8 cellular contexts compared by ENCODE assay signal in genomic region chr3:47283193-47283537, GRCh38. TPM values are rescaled to one million over a fixed set of nuclear protein-coding genes. Genes with fewer than 3 reads are reported as not detected.
DNase-seq lines count a peak whose midpoint lies in the region; ATAC-seq and TF ChIP-seq lines count a peak whose summit lies in the region.

No MANE protein-coding gene starts in this region.

- intact Hi-C loops in esophagus squamous epithelium (cut with DNase I) = no loop called here

- H3K9me3 Mint-ChIP-seq in WTC11 = no peaks in the 10 kb centered on the region

- WGBS in esophagus squamous epithelium, 2 donors = 0 to 4% methylated on average over 9 to 10 of the region's 10 CpGs

- TF ChIP-seq CTCF in HEK293 (tag by site-specific recombination; IDR thresholded peaks at IDR 0.05) = no peak
- TF ChIP-seq CTCF in WTC11 (IDR thresholded peaks at IDR 0.05) = no peak
- no peak for TF ChIP-seq CTCF in esophagus squamous epithelium (IDR thresholded peaks at IDR 0.05)

- peak overlapping the region; percentile 85 for H2AFZ ChIP-seq in neuron (ENCODE audit: low read depth, low read length)

- peak overlapping the region; percentile 100; the same call in 1 of the 2 replicates for H3K27ac Mint-ChIP-seq in WTC11

- peaks cover 0 to 68% (median 14%) of the 10 kb centered on the region in 11 experiments; a peak in 11 of 22 replicates for H4K20me1 ChIP-seq in BLaER1 treated with 17β-estradiol and CSF1 and Interleukin-3, amounts not matched to agents 10 nM and 100 nM

- peak overlapping the region; percentile 84 to 95 (median 91) for H3K9ac ChIP-seq in BLaER1 treated with 17β-estradiol and CSF1 and Interleukin-3, amounts not matched to agents 10 nM and 100 nM

- H3K4me3 ChIP-seq in BLaER1 treated with 17β-estradiol and CSF1 and Interleukin-3, amounts not matched to agents 10 nM and 100 nM = peak overlapping the region; percentile 71 to 96 (median 81)
- peak overlapping the region; percentile 89 for H3K4me3 ChIP-seq in HEK293 (ENCODE audit: low read depth, low read length)
- H3K4me3 ChIP-seq in esophagus squamous epithelium = peak overlapping the region; percentile 74 to 97 (median 90)
- H3K4me3 ChIP-seq in neuron (ENCODE audit: low read length) = peak overlapping the region; percentile 94

- H3K4me2 ChIP-seq in BLaER1 treated with 17β-estradiol and CSF1 and Interleukin-3, amounts not matched to agents 10 nM and 100 nM = peak overlapping the region; percentile 87 to 97 (median 95)

- no peak for TF ChIP-seq POLR2A in esophagus squamous epithelium (IDR thresholded peaks at IDR 0.05)

- POLR2A ChIA-PET in HEK293 (lab: Yijun Ruan, JAX) = interaction anchor here (1.0 kb wide), 2 partner anchors 8 to 174 kb away, joined by 4 to 5 read pairs; no protein-coding TSS in a partner anchor
- POLR2A ChIA-PET in WTC11 (lab: Charles Lee) = no interaction called here

- no peaks in the 10 kb centered on the region for H3K27me3 ChIP-seq in BLaER1 treated with 17β-estradiol and CSF1 and Interleukin-3, amounts not matched to agents 10 nM and 100 nM
- H3K27me3 ChIP-seq in esophagus squamous epithelium (no peaks in the 10 kb centered on the region), neuron (ENCODE audit: insufficient read depth, low read length) (no peaks in the 10 kb centered on the region)

- peaks cover 0 to 3% (median 0%) of the 10 kb centered on the region in 11 experiments; a peak in 1 of 22 replicates for H3K9me3 ChIP-seq in BLaER1 treated with 17β-estradiol and CSF1 and Interleukin-3, amounts not matched to agents 10 nM and 100 nM (replicated peaks in 1 of 11)
- no peaks in the 10 kb centered on the region for H3K9me3 ChIP-seq in HEK293 (ENCODE audit: control insufficient read depth, insufficient read depth, low read depth, low read length)
- no peaks in the 10 kb centered on the region for H3K9me3 ChIP-seq in esophagus squamous epithelium
- H3K9me3 ChIP-seq in neuron (ENCODE audit: low read length) = peaks cover 4% of the 10 kb centered on the region

- H3K4me3 Mint-ChIP-seq in WTC11 = peak overlapping the region; percentile 100

- 0 out of 2 replicates have a peak, but pooled peaks have one; percentile 3 for ATAC-seq in WTC11

- DNase-seq in WTC11 (ENCODE audit: low spot score) (no peak), esophagus squamous epithelium (lab: John Stamatoyannopoulos, UW) (no peak), NCI-H226 (no peak), NCI-H1048 (lab: John Stamatoyannopoulos, UW) (no peak), NCI-H446 (lab: John Stamatoyannopoulos, UW) (no peak)

- peak overlapping the region; percentile 87 to 99 (median 94) for H3K27ac ChIP-seq in BLaER1 treated with 17β-estradiol and CSF1 and Interleukin-3, amounts not matched to agents 10 nM and 100 nM
- H3K27ac ChIP-seq in HEK293 (ENCODE audit: extremely low read depth, low read depth, low read length) = peak overlapping the region; percentile 6
- peak overlapping the region; percentile 92 to 95 (median 94) for H3K27ac ChIP-seq in esophagus squamous epithelium

- peaks cover under 1% of the 10 kb centered on the region; the same call in 1 of the 2 replicates for H3K36me3 Mint-ChIP-seq in WTC11

- peaks cover 12 to 40% (median 27%) of the 10 kb centered on the region in 11 experiments; a peak in 21 of 22 replicates for H3K36me3 ChIP-seq in BLaER1 treated with 17β-estradiol and CSF1 and Interleukin-3, amounts not matched to agents 10 nM and 100 nM
- H3K36me3 ChIP-seq in HEK293 (ENCODE audit: control insufficient read depth in 2 of 2, insufficient read depth in 1 of 2, low read length in 2 of 2) (peaks cover 0 to 19% of the 10 kb centered on the region in 2 experiments; a peak in 2 of 3 replicates), esophagus squamous epithelium (peaks cover 0 to 16% (median 0%) of the 10 kb centered on the region in 3 donors), neuron (ENCODE audit: insufficient read depth, low read length) (peaks cover 16% of the 10 kb centered on the region)

- peaks cover 17% of the 10 kb centered on the region for H3K4me1 Mint-ChIP-seq in WTC11

- CTCF ChIA-PET in HEK293 (lab: Yijun Ruan, JAX) (interaction anchor here (0.7 kb wide), 1 partner anchor 8 kb away, joined by 3 read pairs; no protein-coding TSS in a partner anchor), WTC11 (lab: Charles Lee) (interaction anchor here (0.6 to 1.1 kb wide), 3 partner anchors 31 to 82 kb away, joined by 3 to 4 read pairs (median 3); no protein-coding TSS in a partner anchor)

- H3K27me3 Mint-ChIP-seq in WTC11 (ENCODE audit: low read depth) = no peaks in the 10 kb centered on the region

- peaks cover 30 to 56% (median 44%) of the 10 kb centered on the region in 10 experiments for H3K4me1 ChIP-seq in BLaER1 treated with 17β-estradiol and CSF1 and Interleukin-3, amounts not matched to agents 10 nM and 100 nM
- H3K4me1 ChIP-seq in HEK293 (ENCODE audit: control insufficient read depth, insufficient read depth, low read length) (no peaks in the 10 kb centered on the region; the same call in 1 of the 2 replicates), esophagus squamous epithelium (peaks cover 20 to 54% (median 22%) of the 10 kb centered on the region in 3 donors), neuron (ENCODE audit: insufficient read depth, low read length) (peaks cover 17% of the 10 kb centered on the region)

TF ChIP-seq in HEK293, 187 proteins besides CTCF, POLR2A, EP300 and RAD21 (continues in another document):
- no peak for TF ChIP-seq KLF10 (tag by site-specific recombination; IDR thresholded peaks at IDR 0.05)
- 0 out of 2 replicates have a peak, but pooled peaks have one; percentile 25 for TF ChIP-seq PRDM1 (tag by site-specific recombination; IDR thresholded peaks at IDR 0.05)
- TF ChIP-seq ZSCAN18 (tag by site-specific recombination; IDR thresholded peaks at IDR 0.05) = no peak
- TF ChIP-seq ZNF610 (tag by site-specific recombination; IDR thresholded peaks at IDR 0.05; ENCODE audit: borderline replicate concordance) = no peak
- TF ChIP-seq KLF1 (tag by site-specific recombination; IDR thresholded peaks at IDR 0.05) = no peak
- TF ChIP-seq ZNF555 (tag by site-specific recombination; conservative IDR thresholded peaks at IDR 0.05) = no peak
- no peak for TF ChIP-seq ZNF362 (tag by site-specific recombination; IDR thresholded peaks at IDR 0.05)

TF ChIP-seq in WTC11, 78 proteins besides CTCF, POLR2A, EP300 and RAD21:
- TF ChIP-seq ZNF416 (CRISPR knock-in tag; IDR thresholded peaks at IDR 0.05) (no peak), CBFB (CRISPR knock-in tag; IDR thresholded peaks at IDR 0.05; ENCODE audit: low read depth) (no peak), STAT6 (CRISPR knock-in tag; conservative IDR thresholded peaks at IDR 0.05; ENCODE audit: low read depth) (no peak), MYBL2 (CRISPR knock-in tag; IDR thresholded peaks at IDR 0.05) (no peak), SP1 (CRISPR knock-in tag; conservative IDR thresholded peaks at IDR 0.05) (no peak), NFYB (CRISPR knock-in tag; conservative IDR thresholded peaks at IDR 0.05; ENCODE audit: low read depth) (no peak), GRHL2 (CRISPR knock-in tag; IDR thresholded peaks at IDR 0.05; ENCODE audit: insufficient replicate concordance, severe bottlenecking) (no peak), ATF1 (CRISPR knock-in tag; IDR thresholded peaks at IDR 0.05) (no peak), ZNF317 (CRISPR knock-in tag; IDR thresholded peaks at IDR 0.05; ENCODE audit: borderline replicate concordance, low read depth) (no peak), FOXK1 (CRISPR knock-in tag; IDR thresholded peaks at IDR 0.05) (no peak), ZBTB21 (CRISPR knock-in tag; IDR thresholded peaks at IDR 0.05; ENCODE audit: borderline replicate concordance) (no peak), TEAD1 (CRISPR knock-in tag; IDR thresholded peaks at IDR 0.05) (no peak), NR2C2 (CRISPR knock-in tag; IDR thresholded peaks at IDR 0.05) (no peak), ERG (CRISPR knock-in tag; IDR thresholded peaks at IDR 0.05) (no peak)

RNA-seq across cellular contexts. Expression of gene KLHL18, which starts 0.4 kb away (rescaled TPM):
- total RNA-seq in WTC11 (2021) = 23.4 to 29.5 TPM (median 28.4 TPM) in 3 replicates
- 10 to 100 TPM; 12.4 to 19.5 (median 17.0) TPM for total RNA-seq in esophagus squamous epithelium

RNA-seq across cellular contexts. Expression of gene KIF9, which starts 0.6 kb away (rescaled TPM):
- total RNA-seq in WTC11 (2021) (4.4 to 5.8 TPM (median 5.7 TPM) in 3 replicates), esophagus squamous epithelium (1 to 10 TPM; 1.1 to 9.2 (median 7.5) TPM)

Comparison
In these comparisons a context has a peak if more than half of its experiments do, and no peak if none do; other contexts are left out.
1. H3K27ac ChIP-seq: peak in every context shown above with its lines; median percentile 94 in BLaER1 treated with 17β-estradiol and CSF1 and Interleukin-3, amounts not matched to agents 10 nM and 100 nM; 94 in esophagus squamous epithelium; 6 in HEK293.